ENCODE assay signal across 2 cellular contexts in genomic region chr1:206503591-206504362, GRCh38.
TF ChIP-seq lines count a peak whose summit lies in the region.

No MANE protein-coding gene starts in this region.

TF ChIP-seq in HCT116, 20 proteins besides CTCF, POLR2A, EP300 and RAD21 (continued from another document):
- peak; percentile 75 for TF ChIP-seq SP1 (IDR thresholded peaks at IDR 0.05; ENCODE audit: low read depth)
- peak; percentile 76 for TF ChIP-seq EGR1 (IDR thresholded peaks at IDR 0.05; ENCODE audit: low read depth)
- TF ChIP-seq JUND (IDR thresholded peaks at IDR 0.05), result peak; percentile 71
- no peak for TF ChIP-seq EZH2 (IDR thresholded peaks at IDR 0.05)

TF ChIP-seq in GM23338, 12 proteins besides CTCF, POLR2A, EP300 and RAD21 (continued from another document):
- no peak for TF ChIP-seq ZNF462 (CRISPR knock-in tag; IDR thresholded peaks at IDR 0.05)
- no peak for TF ChIP-seq EZH2 (IDR thresholded peaks at IDR 0.05; ENCODE audit: low read depth, unreplicated experiment)
- no peak for TF ChIP-seq ETS1 (IDR thresholded peaks at IDR 0.05)
